Comparison of ENCODE assay signal across 18 cellular contexts in the genomic region with DNA sequence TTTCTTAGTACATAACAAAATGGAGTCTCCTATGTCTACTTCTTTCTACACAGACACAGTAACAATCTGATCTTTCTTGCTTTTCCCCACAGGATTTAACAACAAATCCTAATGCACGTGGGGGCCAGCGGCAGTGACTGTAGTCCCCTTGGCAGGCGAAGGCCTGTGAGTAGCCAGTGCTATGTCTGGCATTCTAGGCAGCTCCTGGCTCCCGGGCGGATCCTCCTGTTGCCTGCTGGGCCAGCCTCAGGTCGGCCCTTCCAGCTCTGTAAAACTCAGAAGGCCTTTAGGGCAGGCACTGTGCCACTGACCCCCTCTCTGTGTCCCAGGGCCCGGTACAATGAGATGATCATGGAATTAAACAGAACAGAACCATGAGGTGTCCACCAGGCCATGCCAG. TPM values are rescaled to one million over a fixed set of nuclear protein-coding genes. Genes with fewer than 3 reads are reported as not detected.
"Had no signal": no experiment of that assay in that cellular context is flagged by ENCODE, and none has a peak within 500 bp of the region (broad histone marks: within the 10 kb centered on the region; RNA-seq: fewer than 3 reads in every experiment).

No MANE protein-coding gene starts in this region.

RNA-seq across cellular contexts. Expression of a gene that starts 20.8 kb away (rescaled TPM):
- total RNA-seq: chondrocyte; colonic mucosa; dermis microvascular lymphatic vessel endothelial cell; endodermal cell; esophagus mucosa; esophagus squamous epithelium; gastrocnemius medialis; glomerular endothelial cell; kidney epithelial cell; left cardiac atrium; left ventricle myocardium inferior; lower leg skin; lung; mammary epithelial cell; mononuclear cell; mucosa of gallbladder; naive thymus-derived CD4-positive, alpha-beta T cell had no signal
- polyA plus RNA-seq: keratinocyte; lung; mammary epithelial cell; naive thymus-derived CD4-positive, alpha-beta T cell had no signal
